ENCODE assay signal across 1 cellular context in genomic region chr19:1438933-1439358, GRCh38.
TF ChIP-seq lines count a peak whose summit lies in the region.

No MANE protein-coding gene starts in this region.

TF ChIP-seq in GM12878, 131 proteins besides CTCF, POLR2A, EP300 and RAD21:
- no peak for TF ChIP-seq ZBTB33 (IDR thresholded peaks at IDR 0.05)
- TF ChIP-seq SMAD5 (IDR thresholded peaks at IDR 0.05; ENCODE audit: low read depth): 0 out of 2 replicates have a peak, but pooled peaks have one; percentile 15
- TF ChIP-seq YY1 (IDR thresholded peaks at IDR 0.05; ENCODE audit: low read depth, low read length): no peak
- TF ChIP-seq BCL11A (IDR thresholded peaks at IDR 0.05; ENCODE audit: low read depth, low read length): no peak
- TF ChIP-seq IKZF1 (conservative IDR thresholded peaks at IDR 0.05): no peak
- no peak for TF ChIP-seq RCOR1 (conservative IDR thresholded peaks at IDR 0.05; ENCODE audit: low read depth, low read length)
- peak; percentile 60 for TF ChIP-seq USF1 (IDR thresholded peaks at IDR 0.05; ENCODE audit: borderline replicate concordance, extremely low read length, insufficient read depth, low read depth, low read length)
- TF ChIP-seq HSF1 (IDR thresholded peaks at IDR 0.05; ENCODE audit: low read depth, low read length): no peak
- no peak for TF ChIP-seq SIN3A (IDR thresholded peaks at IDR 0.05; ENCODE audit: low read depth, low read length)
- no peak for TF ChIP-seq JUNB (IDR thresholded peaks at IDR 0.05)
- TF ChIP-seq, protein P1, sequence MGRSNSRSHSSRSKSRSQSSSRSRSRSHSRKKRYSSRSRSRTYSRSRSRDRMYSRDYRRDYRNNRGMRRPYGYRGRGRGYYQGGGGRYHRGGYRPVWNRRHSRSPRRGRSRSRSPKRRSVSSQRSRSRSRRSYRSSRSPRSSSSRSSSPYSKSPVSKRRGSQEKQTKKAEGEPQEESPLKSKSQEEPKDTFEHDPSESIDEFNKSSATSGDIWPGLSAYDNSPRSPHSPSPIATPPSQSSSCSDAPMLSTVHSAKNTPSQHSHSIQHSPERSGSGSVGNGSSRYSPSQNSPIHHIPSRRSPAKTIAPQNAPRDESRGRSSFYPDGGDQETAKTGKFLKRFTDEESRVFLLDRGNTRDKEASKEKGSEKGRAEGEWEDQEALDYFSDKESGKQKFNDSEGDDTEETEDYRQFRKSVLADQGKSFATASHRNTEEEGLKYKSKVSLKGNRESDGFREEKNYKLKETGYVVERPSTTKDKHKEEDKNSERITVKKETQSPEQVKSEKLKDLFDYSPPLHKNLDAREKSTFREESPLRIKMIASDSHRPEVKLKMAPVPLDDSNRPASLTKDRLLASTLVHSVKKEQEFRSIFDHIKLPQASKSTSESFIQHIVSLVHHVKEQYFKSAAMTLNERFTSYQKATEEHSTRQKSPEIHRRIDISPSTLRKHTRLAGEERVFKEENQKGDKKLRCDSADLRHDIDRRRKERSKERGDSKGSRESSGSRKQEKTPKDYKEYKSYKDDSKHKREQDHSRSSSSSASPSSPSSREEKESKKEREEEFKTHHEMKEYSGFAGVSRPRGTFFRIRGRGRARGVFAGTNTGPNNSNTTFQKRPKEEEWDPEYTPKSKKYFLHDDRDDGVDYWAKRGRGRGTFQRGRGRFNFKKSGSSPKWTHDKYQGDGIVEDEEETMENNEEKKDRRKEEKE (IDR thresholded peaks at IDR 0.05): no peak
- no peak for TF ChIP-seq KAT2A (conservative IDR thresholded peaks at IDR 0.05; ENCODE audit: control insufficient read depth, low read depth, low read length)
- TF ChIP-seq RAD51 (IDR thresholded peaks at IDR 0.05): peak; percentile 74; the same call in 1 of the 2 replicates
- TF ChIP-seq ZBED1 (IDR thresholded peaks at IDR 0.05; ENCODE audit: borderline replicate concordance): no peak
- TF ChIP-seq SKIL (IDR thresholded peaks at IDR 0.05; ENCODE audit: low read depth, poor library complexity, severe bottlenecking): no peak
- TF ChIP-seq BCL3 (IDR thresholded peaks at IDR 0.05; ENCODE audit: borderline replicate concordance, insufficient read depth, low read depth, low read length, poor library complexity, severe bottlenecking): no peak
- no peak for TF ChIP-seq E2F8 (IDR thresholded peaks at IDR 0.05; ENCODE audit: low read depth, partially characterized antibody)
- TF ChIP-seq MEF2B (IDR thresholded peaks at IDR 0.05; ENCODE audit: partially characterized antibody, poor library complexity, severe bottlenecking): no peak
